In the genomic region with DNA sequence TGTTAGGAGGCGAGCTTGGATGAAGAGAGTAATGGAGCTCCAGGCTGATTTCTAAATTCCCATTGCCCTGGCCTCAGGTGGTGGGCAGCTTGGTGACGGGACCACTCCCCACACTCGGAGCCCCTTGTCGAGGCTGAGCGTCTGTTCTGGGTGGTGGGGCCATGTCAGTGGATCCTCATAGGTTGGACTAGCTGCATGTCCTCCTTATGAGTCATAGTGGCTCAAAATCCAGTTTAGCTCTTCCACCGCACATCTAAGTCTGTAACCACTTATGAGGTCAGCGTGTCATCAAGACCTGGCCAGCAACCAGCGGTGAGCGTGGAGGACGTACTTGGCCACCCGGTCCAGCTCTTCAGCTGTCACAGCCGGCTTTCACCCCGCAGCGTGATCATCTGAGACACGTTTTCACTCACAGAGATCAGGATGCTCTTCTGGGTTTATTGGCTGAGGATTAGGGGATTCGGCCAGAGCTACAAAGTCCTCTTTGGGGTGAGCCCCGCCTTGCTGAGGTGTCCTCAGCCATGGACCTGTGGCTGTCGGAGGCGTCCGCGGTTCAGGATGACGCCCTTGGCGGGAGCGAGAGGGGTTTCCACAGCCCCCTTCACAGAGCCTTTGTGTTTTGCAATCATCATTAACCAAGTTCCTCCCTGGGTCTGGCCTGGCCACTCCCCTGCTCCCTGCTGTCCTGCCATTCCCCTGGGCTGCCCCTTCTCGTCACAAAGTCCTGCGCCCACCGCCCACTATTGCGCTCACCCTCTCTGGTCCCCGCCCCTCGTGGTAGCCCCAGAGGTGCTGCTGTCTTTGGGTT, we compare ENCODE assay signal across 10 cellular contexts. TPM values are rescaled to one million over a fixed set of nuclear protein-coding genes. Genes with fewer than 3 reads are reported as not detected.
DNase-seq lines count a peak whose midpoint lies in the region; ATAC-seq and TF ChIP-seq lines count a peak whose summit lies in the region.
"Had no signal": no experiment of that assay in that cellular context is flagged by ENCODE, and none has a peak within 500 bp of the region (broad histone marks: within the 10 kb centered on the region; RNA-seq: fewer than 3 reads in every experiment).

No MANE protein-coding gene starts in this region.

- H3K9me3 ChIP-seq in left ventricle myocardium inferior (replicated peaks) (no peaks in the 10 kb centered on the region), thoracic aorta (no peaks in the 10 kb centered on the region), adrenal gland (replicated peaks in 1 of 3) (no peaks in the 10 kb centered on the region)
- H3K9me3 ChIP-seq: breast epithelium had no signal

- H3K36me3 ChIP-seq in left ventricle myocardium inferior (no peaks in the 10 kb centered on the region), thoracic aorta (peaks cover 8% of the 10 kb centered on the region), adrenal gland (replicated peaks in 1 of 2) (no peaks in the 10 kb centered on the region)
- H3K36me3 ChIP-seq: breast epithelium had no signal

- WGBS in adrenal gland, 4 donors: 78 to 84% (median 79%) methylated on average over 20 to 30 of the region's 30 CpGs

- TF ChIP-seq POLR2A in adrenal gland (IDR thresholded peaks at IDR 0.05): no peak

- TF ChIP-seq CTCF in HFF-Myc (IDR thresholded peaks at IDR 0.05; ENCODE audit: low read depth, low read length, missing control alignments) (no peak), left ventricle myocardium inferior (IDR thresholded peaks at IDR 0.05; ENCODE audit: borderline replicate concordance) (no peak), thoracic aorta (IDR thresholded peaks at IDR 0.05) (no peak), adrenal gland (IDR thresholded peaks at IDR 0.05) (no peak)

- peak; percentile 93 for DNase-seq in HFF-Myc (ENCODE audit: extremely low read depth, low read depth)
- DNase-seq in amniotic epithelial cell (ENCODE audit: low read depth): peak; percentile 89
- peak; percentile 79 for DNase-seq in left ventricle myocardium inferior
- peak; percentile 71 for DNase-seq in thoracic aorta (ENCODE audit: low spot score)
- DNase-seq in activated effector memory CD4-positive, alpha-beta T cell treated with Interleukin-2 at 50 U/mL for 16 hours: no peak
- DNase-seq in adrenal gland: no peak
- DNase-seq in cerebellar cortex (ENCODE audit: low spot score): no peak
- no peak for DNase-seq in OCI-M1 (lab: John Stamatoyannopoulos, UW)

- H3K4me1 ChIP-seq in left ventricle myocardium inferior (peaks cover 73% of the 10 kb centered on the region), thoracic aorta (ENCODE audit: control insufficient read depth in 1 of 2, low read depth in 2 of 2) (peaks cover 27 to 56% of the 10 kb centered on the region in 2 donors), adrenal gland (replicated peaks in 1 of 2) (no peaks in the 10 kb centered on the region)

- H3K27me3 ChIP-seq in left ventricle myocardium inferior (ENCODE audit: low read depth): peaks cover 32% of the 10 kb centered on the region
- H3K27me3 ChIP-seq in thoracic aorta (replicated peaks; ENCODE audit: insufficient read depth): no peaks in the 10 kb centered on the region
- H3K27me3 ChIP-seq in adrenal gland: no peaks in the 10 kb centered on the region

- H3K27ac ChIP-seq in left ventricle myocardium inferior (replicated peaks) (peak overlapping the region; percentile 97), thoracic aorta (peak overlapping the region; percentile 90 to 96), adrenal gland (no peak overlapping the region)
- H3K27ac ChIP-seq: SK-N-MC had no signal

- peak overlapping the region; percentile 32 for H3K4me3 ChIP-seq in HFF-Myc (replicated peaks; ENCODE audit: low read depth, low read length)
- no peak overlapping the region for H3K4me3 ChIP-seq in left ventricle myocardium inferior
- peak overlapping the region; percentile 60 for H3K4me3 ChIP-seq in thoracic aorta
- no peak overlapping the region for H3K4me3 ChIP-seq in adrenal gland
- H3K4me3 ChIP-seq: SK-N-MC had no signal

- ATAC-seq in thoracic aorta (ENCODE audit: insufficient number of reproducible peaks, low FRiP score, low read depth): no peak

- intact Hi-C loops in left ventricle myocardium inferior (cut with micrococcal nuclease) (no loop called here), adrenal gland (cut with DNase I) (no loop called here)

RNA-seq across cellular contexts. Expression of gene ADPRHL1, which starts 41.9 kb away (rescaled TPM):
- total RNA-seq in left ventricle myocardium inferior (484 TPM), thoracic aorta (10 to 100 TPM; 11.8 to 12.6 TPM), adrenal gland (10 to 100 TPM in 2 of 8 donors, 1 to 10 TPM in 6; 2.7 to 14.2 (median 4.5) TPM)
- polyA plus RNA-seq in adrenal gland: 1 to 10 TPM; 2.0 to 4.2 (median 3.3) TPM

RNA-seq across cellular contexts. Expression of gene GRTP1, which starts 47.5 kb away (rescaled TPM):
- total RNA-seq in left ventricle myocardium inferior: 1.6 TPM
- 1 to 10 TPM; 1.9 to 5.6 TPM for total RNA-seq in thoracic aorta
- 10 to 100 TPM in 7 of 8 donors, 1 to 10 TPM in 1; 10.0 to 28.0 (median 16.1) TPM for total RNA-seq in adrenal gland
- 1 to 10 TPM; 6.8 to 7.9 (median 7.0) TPM for polyA plus RNA-seq in adrenal gland

Comparison
In these comparisons a context has a peak if more than half of its experiments do, and no peak if none do; other contexts are left out.
1. DNase-seq: peak in HFF-Myc (single experiment), amniotic epithelial cell (single experiment), left ventricle myocardium inferior (single experiment) and thoracic aorta (single experiment); none in activated effector memory CD4-positive, alpha-beta T cell treated with Interleukin-2 at 50 U/mL for 16 hours (single experiment), adrenal gland (0 of 7), cerebellar cortex (single experiment) and OCI-M1 (single experiment).
2. H3K4me3 ChIP-seq: peak in HFF-Myc (single experiment) and thoracic aorta (single experiment); none in left ventricle myocardium inferior (single experiment) and adrenal gland (0 of 4).
3. H3K27ac ChIP-seq: peak in left ventricle myocardium inferior (single experiment) and thoracic aorta (2 of 2); none in adrenal gland (0 of 5).
4. RNA of gene ADPRHL1, which starts 41.9 kb away (total RNA-seq): 484 TPM in left ventricle myocardium inferior (single experiment); 11.8 to 12.6 TPM in thoracic aorta and 2.7 to 14.2 TPM in adrenal gland; every median in the first group is over 10 times any median in the second.